8 cellular contexts compared by ENCODE assay signal in the genomic region with DNA sequence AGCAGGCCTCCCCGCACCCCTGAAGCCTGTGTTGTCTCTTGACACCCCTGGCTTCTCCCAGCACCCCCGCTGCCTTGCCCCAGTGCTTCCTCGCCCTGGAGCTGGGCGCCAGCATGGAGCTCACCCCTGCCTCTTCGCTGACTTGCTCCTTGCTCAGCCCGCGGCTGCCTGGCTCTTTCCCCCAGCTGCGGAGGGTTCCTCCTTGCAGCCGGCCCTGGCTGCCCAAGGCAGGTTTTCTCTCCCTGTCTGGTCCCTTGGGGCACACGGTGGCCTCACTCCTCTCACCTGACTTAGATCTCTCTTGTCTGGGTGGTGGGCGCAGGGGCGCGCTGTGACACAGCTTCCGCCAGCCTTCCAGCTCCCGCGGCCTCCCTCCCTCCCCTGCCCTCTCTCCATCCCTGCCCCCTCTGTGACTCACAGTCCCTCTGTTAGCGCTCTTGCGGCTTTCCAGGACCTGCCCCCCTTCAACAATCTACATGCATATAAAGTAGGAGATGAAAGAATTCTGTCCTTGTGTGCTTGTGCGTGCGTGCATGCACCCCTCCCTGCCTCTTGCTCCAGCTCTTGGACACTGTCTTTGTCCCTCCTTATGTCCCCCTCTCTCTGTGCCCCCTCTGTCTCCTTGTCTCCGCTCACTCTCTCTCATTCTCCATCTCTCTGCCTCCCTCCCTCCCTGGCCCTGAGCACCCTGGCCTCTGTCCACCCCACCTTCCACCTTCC. TPM values are rescaled to one million over a fixed set of nuclear protein-coding genes. Genes with fewer than 3 reads are reported as not detected.
DNase-seq lines count a peak whose midpoint lies in the region; ATAC-seq and TF ChIP-seq lines count a peak whose summit lies in the region.

No MANE protein-coding gene starts in this region.

- TF ChIP-seq POLR2A in upper lobe of left lung (IDR thresholded peaks at IDR 0.05) = no peak

- ATAC-seq in naive thymus-derived CD4-positive, alpha-beta T cell = peak; percentile 36
- peak in 1 of 2 donors; percentile 54 for ATAC-seq in upper lobe of left lung (ENCODE audit: low FRiP score in 2 of 2)

- DNase-seq in AG08395 (ENCODE audit: low spot score) = peak; percentile 75
- peak; percentile 52 for DNase-seq in HCEC 1CT
- peak; percentile 31 for DNase-seq in SK-MEL-5 (ENCODE audit: low read depth, low spot score)
- no peak for DNase-seq in chondrocyte (ENCODE audit: low spot score)
- DNase-seq in naive thymus-derived CD4-positive, alpha-beta T cell = no peak
- DNase-seq in upper lobe of left lung = peak in 1 of 2 donors; percentile 41
- no peak for DNase-seq in NCI-H146 treated with DMSO at 0.1 percent for 48 hours (lab: John Stamatoyannopoulos, UW; ENCODE audit: unreplicated experiment)
- no peak for DNase-seq in SW 1271 (lab: John Stamatoyannopoulos, UW)

- POLR2A ChIA-PET in naive thymus-derived CD4-positive, alpha-beta T cell (lab: Charles Lee) = no interaction called here

- in situ Hi-C loops in SK-MEL-5 (cut with HindIII; ENCODE audit: low pct_unique_long_range_greater_than_20kb, low sequenced_read_pairs) = no loop called here

- 38 to 54% methylated on average over 4 to 21 of the region's 21 CpGs for WGBS in upper lobe of left lung, 2 donors

- H3K9me3 Mint-ChIP-seq in chondrocyte (ENCODE audit: low read depth) = no peaks in the 10 kb centered on the region
- no peaks in the 10 kb centered on the region for H3K9me3 Mint-ChIP-seq in naive thymus-derived CD4-positive, alpha-beta T cell

- no peaks in the 10 kb centered on the region for H3K27me3 Mint-ChIP-seq in chondrocyte (ENCODE audit: low read depth)
- peaks cover 0 to 2% (median 0%) of the 10 kb centered on the region in 5 donors for H3K27me3 Mint-ChIP-seq in naive thymus-derived CD4-positive, alpha-beta T cell

- intact Hi-C loops in naive thymus-derived CD4-positive, alpha-beta T cell (cut with micrococcal nuclease) = loop anchor here in 1 of 2 donors (10.0 kb wide), 1 partner anchor 289 kb away; no protein-coding TSS in a partner anchor

- TF ChIP-seq EP300 in upper lobe of left lung (IDR thresholded peaks at IDR 0.05) = no peak

- TF ChIP-seq CTCF in chondrocyte (IDR thresholded peaks at IDR 0.05) = no peak
- TF ChIP-seq CTCF in upper lobe of left lung (IDR thresholded peaks at IDR 0.05) = no peak

- H3K36me3 Mint-ChIP-seq in chondrocyte (ENCODE audit: low read depth) = peaks cover 2% of the 10 kb centered on the region
- H3K36me3 Mint-ChIP-seq in naive thymus-derived CD4-positive, alpha-beta T cell = no peaks in the 10 kb centered on the region

- no peak overlapping the region for H3K27ac ChIP-seq in naive thymus-derived CD4-positive, alpha-beta T cell (ENCODE audit: low read depth, low read length)
- H3K27ac ChIP-seq in upper lobe of left lung = peak overlapping the region; percentile 46 to 74 (median 57)

- H3K4me3 Mint-ChIP-seq in chondrocyte (ENCODE audit: unreplicated experiment) = peak overlapping the region; percentile 74
- H3K4me3 Mint-ChIP-seq in naive thymus-derived CD4-positive, alpha-beta T cell = peak overlapping the region in 1 of 10 donors; percentile 14

- no peaks in the 10 kb centered on the region for H3K9me3 ChIP-seq in naive thymus-derived CD4-positive, alpha-beta T cell (ENCODE audit: control insufficient read depth in 2 of 3, low read length in 3 of 3)
- no peaks in the 10 kb centered on the region for H3K9me3 ChIP-seq in upper lobe of left lung

- no peaks in the 10 kb centered on the region for H3K27me3 ChIP-seq in naive thymus-derived CD4-positive, alpha-beta T cell (ENCODE audit: control insufficient read depth in 2 of 2, insufficient read depth in 2 of 2, low read length in 2 of 2)
- no peaks in the 10 kb centered on the region for H3K27me3 ChIP-seq in upper lobe of left lung

- no peak overlapping the region for H3K4me3 ChIP-seq in naive thymus-derived CD4-positive, alpha-beta T cell (ENCODE audit: low read length)
- H3K4me3 ChIP-seq in upper lobe of left lung = peak overlapping the region in 1 of 4 donors; percentile 5

- CTCF ChIA-PET in naive thymus-derived CD4-positive, alpha-beta T cell (lab: Charles Lee) = no interaction called here

- H3K27ac Mint-ChIP-seq in chondrocyte (ENCODE audit: unreplicated experiment) = peak overlapping the region; percentile 68
- peak overlapping the region in 1 of 9 donors; percentile 33 for H3K27ac Mint-ChIP-seq in naive thymus-derived CD4-positive, alpha-beta T cell

- no peaks in the 10 kb centered on the region for H3K4me1 ChIP-seq in naive thymus-derived CD4-positive, alpha-beta T cell (ENCODE audit: control insufficient read depth in 2 of 2, insufficient read depth in 2 of 2, low read length in 2 of 2)
- H3K4me1 ChIP-seq in upper lobe of left lung = peaks cover 0 to 13% (median 6%) of the 10 kb centered on the region in 4 donors

- H3K4me1 Mint-ChIP-seq in chondrocyte (ENCODE audit: low read depth) = peaks cover 11% of the 10 kb centered on the region
- H3K4me1 Mint-ChIP-seq in naive thymus-derived CD4-positive, alpha-beta T cell = peaks cover 0 to 10% (median 5%) of the 10 kb centered on the region in 7 donors

- H3K36me3 ChIP-seq in naive thymus-derived CD4-positive, alpha-beta T cell (ENCODE audit: control insufficient read depth in 2 of 3, insufficient read depth in 3 of 3, low read length in 3 of 3) = no peaks in the 10 kb centered on the region
- no peaks in the 10 kb centered on the region for H3K36me3 ChIP-seq in upper lobe of left lung

RNA-seq across cellular contexts. Expression of a gene that starts 2.2 kb away (rescaled TPM):
- total RNA-seq in SK-MEL-5 (2014; rRNA removed; shearing (Covaris generic)) = 2.7 and 4.8 TPM in 2 replicates
- polyA plus RNA-seq in SK-MEL-5 (2015; cell fraction: cytosol; rRNA removed) = 12.9 and 14.1 TPM in 2 replicates
- 49.6 and 56.0 TPM in 2 replicates for polyA plus RNA-seq in SK-MEL-5 (2015; cell fraction: nucleus; rRNA removed)
- total RNA-seq in chondrocyte = 8.5 to 36.3 TPM (median 34.8 TPM) in 3 replicates
- 1 to 10 TPM in 1 of 5 experiments, under 1 TPM in 2, not detected in 2; 0.45 to 1.6 (median 0.68) TPM for total RNA-seq in naive thymus-derived CD4-positive, alpha-beta T cell
- polyA plus RNA-seq in naive thymus-derived CD4-positive, alpha-beta T cell = not detected
- 10 to 100 TPM in 1 of 6 donors, 1 to 10 TPM in 5; 1.3 to 21.0 (median 2.9) TPM for total RNA-seq in upper lobe of left lung

RNA-seq across cellular contexts. Expression of a gene that starts 14.6 kb away (rescaled TPM):
- total RNA-seq in SK-MEL-5 (2014; rRNA removed; shearing (Covaris generic)) = 0.05 TPM in 1 of 2 replicates, not detected in the other
- polyA plus RNA-seq in SK-MEL-5 (2015; cell fraction: cytosol; rRNA removed) = 0.08 TPM in 1 of 2 replicates, not detected in the other
- 0.22 TPM in 1 of 2 replicates, not detected in the other for polyA plus RNA-seq in SK-MEL-5 (2015; cell fraction: nucleus; rRNA removed)
- total RNA-seq in chondrocyte = 0.18 to 0.50 TPM in 2 of 3 replicates, not detected in the other
- not detected for total RNA-seq in naive thymus-derived CD4-positive, alpha-beta T cell
- polyA plus RNA-seq in naive thymus-derived CD4-positive, alpha-beta T cell = not detected
- total RNA-seq in upper lobe of left lung = under 1 TPM in 4 of 6 donors, not detected in 2; 0.20 to 0.44 (median 0.23) TPM

RNA-seq across cellular contexts. Expression of a gene that starts 27.9 kb away (rescaled TPM):
- total RNA-seq in SK-MEL-5 (2014; rRNA removed; shearing (Covaris generic)) = 87.1 and 93.3 TPM in 2 replicates
- 102 and 113 TPM in 2 replicates for polyA plus RNA-seq in SK-MEL-5 (2015; cell fraction: cytosol; rRNA removed)
- polyA plus RNA-seq in SK-MEL-5 (2015; cell fraction: nucleus; rRNA removed) = 145 and 175 TPM in 2 replicates
- total RNA-seq in chondrocyte (42.8 to 49.6 TPM (median 46.9 TPM) in 3 replicates), upper lobe of left lung (10 to 100 TPM; 43.5 to 98.5 (median 57.4) TPM)
- 10 to 100 TPM; 44.1 to 73.1 (median 57.0) TPM for total RNA-seq in naive thymus-derived CD4-positive, alpha-beta T cell
- polyA plus RNA-seq in naive thymus-derived CD4-positive, alpha-beta T cell = 100 to 1,000 TPM in 1 of 2 donors, 10 to 100 TPM in 1; 89.2 to 125 TPM

RNA-seq across cellular contexts. Expression of a gene that starts 28.2 kb away (rescaled TPM):
- total RNA-seq in SK-MEL-5 (2014; rRNA removed; shearing (Covaris generic)) = 382 and 384 TPM in 2 replicates
- 639 and 689 TPM in 2 replicates for polyA plus RNA-seq in SK-MEL-5 (2015; cell fraction: cytosol; rRNA removed)
- 189 and 279 TPM in 2 replicates for polyA plus RNA-seq in SK-MEL-5 (2015; cell fraction: nucleus; rRNA removed)
- 245 to 356 TPM (median 257 TPM) in 3 replicates for total RNA-seq in chondrocyte
- 100 to 1,000 TPM; 156 to 299 (median 168) TPM for total RNA-seq in naive thymus-derived CD4-positive, alpha-beta T cell
- polyA plus RNA-seq in naive thymus-derived CD4-positive, alpha-beta T cell = 100 to 1,000 TPM; 400 to 496 TPM
- 100 to 1,000 TPM in 4 of 6 donors, 10 to 100 TPM in 2; 70.2 to 328 (median 172) TPM for total RNA-seq in upper lobe of left lung

RNA-seq across cellular contexts. Expression of a gene that starts 41.6 kb away (rescaled TPM):
- total RNA-seq in SK-MEL-5 (2014; rRNA removed; shearing (Covaris generic)) = 39.1 and 43.5 TPM in 2 replicates
- 73.8 and 97.7 TPM in 2 replicates for polyA plus RNA-seq in SK-MEL-5 (2015; cell fraction: cytosol; rRNA removed)
- 58.5 and 78.2 TPM in 2 replicates for polyA plus RNA-seq in SK-MEL-5 (2015; cell fraction: nucleus; rRNA removed)
- total RNA-seq in chondrocyte (19.0 to 25.4 TPM (median 20.3 TPM) in 3 replicates), upper lobe of left lung (10 to 100 TPM in 5 of 6 donors, 1 to 10 TPM in 1; 9.8 to 28.1 (median 17.9) TPM)
- total RNA-seq in naive thymus-derived CD4-positive, alpha-beta T cell = 10 to 100 TPM in 3 of 5 experiments, 1 to 10 TPM in 2; 6.6 to 17.6 (median 10.2) TPM
- 1 to 10 TPM; 2.1 to 3.7 TPM for polyA plus RNA-seq in naive thymus-derived CD4-positive, alpha-beta T cell

Comparison
In these comparisons a context has a peak if more than half of its experiments do, and no peak if none do; other contexts are left out.
1. DNase-seq: peak in AG08395 (single experiment), HCEC 1CT (single experiment) and SK-MEL-5 (single experiment); none in chondrocyte (single experiment), naive thymus-derived CD4-positive, alpha-beta T cell (0 of 9), NCI-H146 treated with DMSO at 0.1 percent for 48 hours (single experiment) and SW 1271 (0 of 2).